21 cellular contexts compared by ENCODE assay signal in the genomic region with DNA sequence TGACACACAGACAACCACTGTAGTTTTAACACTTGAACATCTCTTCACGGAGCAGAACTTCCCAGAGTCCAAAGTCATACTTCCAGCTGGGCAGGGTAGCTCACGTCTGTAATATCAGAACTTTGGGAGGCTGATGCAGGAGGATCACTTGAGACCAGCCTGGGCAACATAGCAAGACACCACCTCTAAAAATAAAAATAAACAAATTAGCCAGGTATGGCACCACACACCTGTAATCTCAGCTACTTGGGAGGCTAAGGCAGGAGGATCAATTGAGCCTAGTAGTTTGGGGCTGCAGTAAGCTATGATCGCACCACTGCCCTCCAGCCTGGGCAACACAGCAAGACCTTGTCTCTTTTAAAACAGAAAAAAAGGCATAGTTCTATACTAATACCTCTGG. TPM values are rescaled to one million over a fixed set of nuclear protein-coding genes. Genes with fewer than 3 reads are reported as not detected.
"Had no signal": no experiment of that assay in that cellular context is flagged by ENCODE, and none has a peak within 500 bp of the region (broad histone marks: within the 10 kb centered on the region; RNA-seq: fewer than 3 reads in every experiment).

No MANE protein-coding gene starts in this region.

- H3K36me3 Mint-ChIP-seq: mesothelial cell of epicardium had no signal

- H3K4me1 ChIP-seq: colonic mucosa, foreskin keratinocyte had no signal

- FAIRE-seq: keratinocyte had no signal

- H3K36me3 ChIP-seq: colonic mucosa, esophagus squamous epithelium, left lung, lower lobe of right lung, neutrophil, sigmoid colon, stomach, thoracic aorta, transverse colon had no signal

- H3K9me3 Mint-ChIP-seq: memory B cell, mesothelial cell of epicardium, nephron progenitor cell had no signal

- H3K4me3 ChIP-seq: colonic mucosa, left lung, lower lobe of right lung had no signal

- H3K9me3 ChIP-seq: colonic mucosa, esophagus squamous epithelium, left lung, lower lobe of right lung, neutrophil, sigmoid colon, stomach, thoracic aorta, transverse colon had no signal

- H3K27ac ChIP-seq: colonic mucosa, esophagus squamous epithelium, foreskin keratinocyte, left lung, lower lobe of right lung, neutrophil, sigmoid colon, skin epidermis, stomach, thoracic aorta, transverse colon had no signal

- H3K27me3 ChIP-seq: colonic mucosa, sigmoid colon, stomach, transverse colon had no signal

- H3K4me3 Mint-ChIP-seq: mesothelial cell of epicardium, nephron progenitor cell had no signal

- DNase-seq: colonic mucosa, dermis blood vessel endothelial cell, esophagus squamous epithelium, foreskin keratinocyte, left lung, lower lobe of right lung, sigmoid colon, stomach, transverse colon had no signal

- ATAC-seq: foreskin keratinocyte had no signal

- H3K27ac Mint-ChIP-seq: memory B cell, mesothelial cell of epicardium, nephron progenitor cell had no signal

RNA-seq across cellular contexts. Expression of a gene that starts 52.8 kb away (rescaled TPM):
- total RNA-seq: cerebellum, dermis blood vessel endothelial cell, epithelial cell of proximal tubule, esophagus squamous epithelium, foreskin keratinocyte, lower lobe of right lung, osteoblast, pulmonary artery endothelial cell, sigmoid colon, stomach, ureter had no signal
- polyA plus RNA-seq: foreskin keratinocyte, keratinocyte had no signal
